In the genomic region with DNA sequence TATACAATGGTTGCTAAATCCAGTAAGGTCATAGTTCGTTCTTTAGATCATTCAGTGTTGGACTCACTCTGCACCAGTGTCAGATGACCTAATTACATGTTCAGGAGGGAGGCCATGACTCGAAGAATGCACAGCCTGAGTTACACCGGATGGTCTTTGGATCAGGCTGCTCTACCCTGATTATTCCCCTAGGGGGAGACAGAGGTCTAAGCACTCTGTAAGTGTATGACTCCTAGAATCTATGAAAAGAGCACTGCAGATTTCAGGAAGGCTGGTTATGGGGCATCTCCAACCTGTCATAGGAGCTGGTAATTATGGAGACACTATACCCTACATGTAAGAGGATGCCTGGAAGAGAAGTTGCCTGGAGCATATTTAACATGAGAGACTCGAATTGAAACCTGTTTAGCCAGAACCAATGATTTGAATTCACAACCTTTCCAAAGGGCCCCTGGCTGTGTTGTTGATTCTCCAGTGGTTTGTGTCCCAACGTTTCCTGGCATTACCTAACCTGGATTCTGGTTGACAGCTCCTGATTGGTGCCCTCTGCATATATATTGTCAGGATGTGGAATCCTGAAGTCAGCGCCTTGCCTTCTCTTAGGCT, we compare ENCODE assay signal across 8 cellular contexts. TPM values are rescaled to one million over a fixed set of nuclear protein-coding genes. Genes with fewer than 3 reads are reported as not detected.
DNase-seq lines count a peak whose midpoint lies in the region; ATAC-seq and TF ChIP-seq lines count a peak whose summit lies in the region.

A gene with protein sequence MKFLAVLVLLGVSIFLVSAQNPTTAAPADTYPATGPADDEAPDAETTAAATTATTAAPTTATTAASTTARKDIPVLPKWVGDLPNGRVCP (plus strand): TSS at position 584 of the 606 bp plus-strand sequence. CDS start 67 bp downstream, outside the sequence.

- WGBS in thymus: 46% methylated on average over 6 of the region's 6 CpGs

- no peaks in the 10 kb centered on the region for H3K4me1 Mint-ChIP-seq in neural progenitor cell

- no peaks in the 10 kb centered on the region for H3K79me2 ChIP-seq in neural progenitor cell (ENCODE audit: low read depth)

- H3K36me3 ChIP-seq in neural progenitor cell (no peaks in the 10 kb centered on the region), thymus (ENCODE audit: control insufficient read depth, insufficient read depth) (no peaks in the 10 kb centered on the region)

- H3K4me2 ChIP-seq in neural progenitor cell: no peak within 1 kb of the TSS

- peaks cover 3% of the 10 kb centered on the region for H3K9me3 Mint-ChIP-seq in neural progenitor cell

- H3K27me3 ChIP-seq in neural progenitor cell (peaks cover 14% of the 10 kb centered on the region), thymus (ENCODE audit: control insufficient read depth, insufficient read depth) (no peaks in the 10 kb centered on the region)

- no peaks in the 10 kb centered on the region for H3F3A ChIP-seq in neural progenitor cell (ENCODE audit: low read depth)

- H4K20me1 ChIP-seq in neural progenitor cell (ENCODE audit: low read depth): no peaks in the 10 kb centered on the region

- ATAC-seq in GM21367 (IDR thresholded peaks at IDR 0.05; ENCODE audit: unreplicated experiment): peak; percentile 98

- peak; percentile 84 for TF ChIP-seq CTCF in neural progenitor cell (IDR thresholded peaks at IDR 0.05)

- no peaks in the 10 kb centered on the region for H3K27me3 Mint-ChIP-seq in neural progenitor cell (ENCODE audit: insufficient read depth, low read depth)

- H3K27ac ChIP-seq in epithelial cell of prostate: no peak within 1 kb of the TSS
- no peak within 1 kb of the TSS for H3K27ac ChIP-seq in neural progenitor cell
- no peak within 1 kb of the TSS for H3K27ac ChIP-seq in thymus (ENCODE audit: low read depth)

- H3K4me1 ChIP-seq in neural progenitor cell: no peaks in the 10 kb centered on the region
- no peaks in the 10 kb centered on the region for H3K4me1 ChIP-seq in thymus (ENCODE audit: control insufficient read depth, insufficient read depth, low read length)

- DNase-seq in D341Med (ENCODE audit: low spot score) (peak; percentile 68), HPDE6-E6E7 (ENCODE audit: extremely low spot score) (peak; percentile 54), NCI-H82 treated with DMSO at 0.1 percent for 48 hours (lab: John Stamatoyannopoulos, UW; ENCODE audit: unreplicated experiment) (peak; percentile 12), epithelial cell of prostate (ENCODE audit: low read depth, low spot score) (peak; percentile 18), neural progenitor cell (ENCODE audit: low spot score) (peak; percentile 76)
- DNase-seq in activated CD8-positive, alpha-beta memory T cell treated with anti-CD3 and anti-CD28 coated beads for 1 hour (ENCODE audit: extremely low read depth in 1 of 2, low read depth in 1 of 2): peak; percentile 31 to 39

- H3K27ac Mint-ChIP-seq in neural progenitor cell: no peak within 1 kb of the TSS

- H2AFZ ChIP-seq in neural progenitor cell (replicated peaks): no peak within 1 kb of the TSS

- no peaks in the 10 kb centered on the region for H3K36me3 Mint-ChIP-seq in neural progenitor cell

- H3K9ac ChIP-seq in neural progenitor cell: no peak within 1 kb of the TSS

- H3K4me3 Mint-ChIP-seq in neural progenitor cell: no peak within 1 kb of the TSS

- H3K4me3 ChIP-seq in neural progenitor cell (no peak within 1 kb of the TSS), thymus (ENCODE audit: low read length) (no peak within 1 kb of the TSS)

- H3K9me3 ChIP-seq in neural progenitor cell (ENCODE audit: low read depth) (no peaks in the 10 kb centered on the region), thymus (ENCODE audit: control insufficient read depth) (no peaks in the 10 kb centered on the region)

RNA-seq across cellular contexts. Expression of the gene that starts here (rescaled TPM):
- not detected in 2 replicates for total RNA-seq in neural progenitor cell (ENCODE audit: low replicate concordance)
- polyA plus RNA-seq in thymus: 19.2 TPM

Comparison
In these comparisons a context has a peak if more than half of its experiments do, and no peak if none do; other contexts are left out.
1. Peak in DNase-seq in neural progenitor cell; RNA of the gene not detected or under 1 TPM.
2. DNase-seq: peak in every context shown above with its lines; median percentile 76 in neural progenitor cell; 68 in D341Med; 54 in HPDE6-E6E7; 35 in activated CD8-positive, alpha-beta memory T cell treated with anti-CD3 and anti-CD28 coated beads for 1 hour; 18 in epithelial cell of prostate; 12 in NCI-H82 treated with DMSO at 0.1 percent for 48 hours.